Comparison of ENCODE assay signal across 10 cellular contexts in the genomic region with DNA sequence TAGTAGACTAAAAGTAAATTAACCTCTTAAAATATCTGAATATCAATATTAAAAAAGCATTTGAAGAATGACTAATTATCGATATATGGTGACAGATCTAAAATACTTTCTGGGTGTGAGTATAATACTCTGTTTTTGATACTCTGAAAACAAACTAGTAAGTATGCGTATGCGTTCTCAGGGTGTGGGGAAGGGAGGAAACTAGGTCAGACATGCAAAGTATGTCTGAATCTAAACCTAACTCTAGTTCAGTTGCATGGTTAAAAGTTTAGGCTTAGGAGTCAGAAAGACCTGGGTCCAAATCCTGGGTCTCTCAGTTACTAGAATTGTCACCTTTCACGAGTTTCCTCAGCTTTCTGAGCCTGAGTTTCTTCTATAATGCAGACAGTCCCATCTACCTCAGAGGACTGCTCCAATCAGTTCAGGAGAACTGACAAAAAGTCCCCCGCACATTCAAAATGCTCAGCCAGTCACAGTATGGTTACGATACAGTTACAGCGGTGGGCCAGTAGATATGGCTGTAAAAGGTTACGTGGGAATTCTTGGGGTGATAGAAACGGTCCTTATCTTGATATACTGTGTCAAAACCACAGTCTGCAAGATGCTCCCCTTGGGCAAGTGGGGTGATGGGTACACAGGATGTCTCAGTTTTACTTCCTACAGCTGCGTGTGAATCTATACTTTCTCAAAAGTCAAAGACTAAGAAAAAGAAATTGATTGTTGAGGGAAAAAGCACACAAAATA. TPM values are rescaled to one million over a fixed set of nuclear protein-coding genes. Genes with fewer than 3 reads are reported as not detected.
A peak's percentile ranks its signal among the peaks of the same experiment; 100 is the strongest.
DNase-seq lines count a peak whose midpoint lies in the region; ATAC-seq and TF ChIP-seq lines count a peak whose summit lies in the region.
"Had no signal": no experiment of that assay in that cellular context is flagged by ENCODE, and none has a peak within 500 bp of the region (broad histone marks: within the 10 kb centered on the region; RNA-seq: fewer than 3 reads in every experiment).

No MANE protein-coding gene starts in this region.

- no peaks in the 10 kb centered on the region for H3K27me3 Mint-ChIP-seq in activated T-helper 2 cell treated with anti-CD3 and anti-CD28 coated beads, Interferon-gamma antibody, Interleukin-2, Interleukin-4, amounts not matched to agents 10 μg/mL and 5 μg/mL and 100 μg/mL, durations not matched to agents 14 hours and 24 hours and 36 hours (ENCODE audit: low read depth)

- H3K27ac Mint-ChIP-seq in activated T-helper 2 cell treated with anti-CD3 and anti-CD28 coated beads, Interferon-gamma antibody, Interleukin-2, Interleukin-4, amounts not matched to agents 10 μg/mL and 5 μg/mL and 100 μg/mL, durations not matched to agents 14 hours and 24 hours and 36 hours, result peak overlapping the region; percentile 84
- H3K27ac Mint-ChIP-seq in stimulated activated effector memory CD8-positive, alpha-beta T cell treated with anti-CD3 and anti-CD28 coated beads, Interleukin-12 subunit alpha, Interleukin-12 subunit beta, amount 100 ng/mL, for 72 hours, result peak overlapping the region; percentile 78

- peaks cover 85% of the 10 kb centered on the region for H3K36me3 ChIP-seq in upper lobe of right lung
- H3K36me3 ChIP-seq: SJSA1 had no signal

- H3K27me3 ChIP-seq in upper lobe of right lung, result no peaks in the 10 kb centered on the region

- H3K36me3 Mint-ChIP-seq in activated T-helper 2 cell treated with anti-CD3 and anti-CD28 coated beads, Interferon-gamma antibody, Interleukin-2, Interleukin-4, amounts not matched to agents 10 μg/mL and 5 μg/mL and 100 μg/mL, durations not matched to agents 14 hours and 24 hours and 36 hours (ENCODE audit: low read depth), result peaks cover 62% of the 10 kb centered on the region
- H3K36me3 Mint-ChIP-seq in stimulated activated effector memory CD8-positive, alpha-beta T cell treated with anti-CD3 and anti-CD28 coated beads, Interleukin-12 subunit alpha, Interleukin-12 subunit beta, amount 100 ng/mL, for 72 hours, result peaks cover 84% of the 10 kb centered on the region

- peaks cover 44% of the 10 kb centered on the region for H3K4me1 Mint-ChIP-seq in activated T-helper 2 cell treated with anti-CD3 and anti-CD28 coated beads, Interferon-gamma antibody, Interleukin-2, Interleukin-4, amounts not matched to agents 10 μg/mL and 5 μg/mL and 100 μg/mL, durations not matched to agents 14 hours and 24 hours and 36 hours (ENCODE audit: low read depth)
- H3K4me1 Mint-ChIP-seq in stimulated activated effector memory CD8-positive, alpha-beta T cell treated with anti-CD3 and anti-CD28 coated beads, Interleukin-12 subunit alpha, Interleukin-12 subunit beta, amount 100 ng/mL, for 72 hours, result peaks cover 41% of the 10 kb centered on the region

- no peaks in the 10 kb centered on the region for H3K4me1 ChIP-seq in upper lobe of right lung
- H3K4me1 ChIP-seq: SJSA1 had no signal

- H3K27ac ChIP-seq in upper lobe of right lung, result no peak overlapping the region
- H3K27ac ChIP-seq: SJSA1 had no signal

- intact Hi-C loops in activated T-helper 2 cell treated with anti-CD3 and anti-CD28 coated beads, Interferon-gamma antibody, Interleukin-2, Interleukin-4, amounts not matched to agents 10 μg/mL and 5 μg/mL and 100 μg/mL, durations not matched to agents 14 hours and 24 hours and 36 hours (cut with micrococcal nuclease), result loop anchor here (1.0 to 10.0 kb wide), 6 partner anchors 12 to 517 kb away; a partner anchor contains a TSS
- intact Hi-C loops in upper lobe of right lung (cut with DNase I), result no loop called here

- in situ Hi-C loops in ACHN (cut with HindIII; ENCODE audit: low pct_ligation_motif_present, low pct_unique_long_range_greater_than_20kb, low sequenced_read_pairs), result no loop called here

- H3K9me3 Mint-ChIP-seq in activated T-helper 2 cell treated with anti-CD3 and anti-CD28 coated beads, Interferon-gamma antibody, Interleukin-2, Interleukin-4, amounts not matched to agents 10 μg/mL and 5 μg/mL and 100 μg/mL, durations not matched to agents 14 hours and 24 hours and 36 hours, result no peaks in the 10 kb centered on the region
- H3K9me3 Mint-ChIP-seq in stimulated activated effector memory CD8-positive, alpha-beta T cell treated with anti-CD3 and anti-CD28 coated beads, Interleukin-12 subunit alpha, Interleukin-12 subunit beta, amount 100 ng/mL, for 72 hours, result no peaks in the 10 kb centered on the region

- peak; percentile 53 for DNase-seq in activated T-helper 2 cell treated with anti-CD3 and anti-CD28 coated beads, Interferon-gamma antibody, Interleukin-2, Interleukin-4, amounts not matched to agents 10 μg/mL and 5 μg/mL and 100 μg/mL, durations not matched to agents 14 hours and 24 hours and 36 hours (ENCODE audit: low spot score)
- peak; percentile 28 to 77 for DNase-seq in stimulated activated effector memory CD8-positive, alpha-beta T cell treated with anti-CD3 and anti-CD28 coated beads, Interleukin-12 subunit alpha, Interleukin-12 subunit beta, amount 100 ng/mL, for 72 hours (ENCODE audit: low spot score in 2 of 2)
- DNase-seq in upper lobe of right lung, result no peak
- DNase-seq in ACHN, result no peak
- DNase-seq in kidney glomerular epithelial cell (lab: John Stamatoyannopoulos, UW), result no peak
- DNase-seq in NCI-H2171 (lab: John Stamatoyannopoulos, UW), result no peak
- DNase-seq: Kasumi-1 had no signal

- TF ChIP-seq CTCF in upper lobe of right lung (IDR thresholded peaks at IDR 0.05), result no peak

- no peaks in the 10 kb centered on the region for H3K9me3 ChIP-seq in upper lobe of right lung
- H3K9me3 ChIP-seq: SJSA1 had no signal

- ATAC-seq in GM19455 (IDR thresholded peaks at IDR 0.05; ENCODE audit: unreplicated experiment), result peak; percentile 82
- peak; percentile 58 for ATAC-seq in HG03342 (IDR thresholded peaks at IDR 0.05; ENCODE audit: unreplicated experiment)
- ATAC-seq in stimulated activated effector memory CD8-positive, alpha-beta T cell treated with anti-CD3 and anti-CD28 coated beads, Interleukin-12 subunit alpha, Interleukin-12 subunit beta, amount 100 ng/mL, for 72 hours, result peak; percentile 84
- no peak for ATAC-seq in upper lobe of right lung

- H3K4me3 Mint-ChIP-seq in activated T-helper 2 cell treated with anti-CD3 and anti-CD28 coated beads, Interferon-gamma antibody, Interleukin-2, Interleukin-4, amounts not matched to agents 10 μg/mL and 5 μg/mL and 100 μg/mL, durations not matched to agents 14 hours and 24 hours and 36 hours (ENCODE audit: low read depth), result peak overlapping the region; percentile 49
- peak overlapping the region; percentile 51 for H3K4me3 Mint-ChIP-seq in stimulated activated effector memory CD8-positive, alpha-beta T cell treated with anti-CD3 and anti-CD28 coated beads, Interleukin-12 subunit alpha, Interleukin-12 subunit beta, amount 100 ng/mL, for 72 hours

- no peak overlapping the region for H3K4me3 ChIP-seq in upper lobe of right lung
- H3K4me3 ChIP-seq: SJSA1 had no signal

RNA-seq across cellular contexts. Expression of a gene that starts 29.2 kb away (rescaled TPM):
- total RNA-seq in activated T-helper 2 cell treated with anti-CD3 and anti-CD28 coated beads, Interferon-gamma antibody, Interleukin-2, Interleukin-4, amounts not matched to agents 10 μg/mL and 5 μg/mL and 100 μg/mL, durations not matched to agents 14 hours and 24 hours and 36 hours, result 39.6 and 40.1 TPM in 2 replicates
- total RNA-seq in upper lobe of right lung, result 53.4 TPM

RNA-seq across cellular contexts. Expression of a gene that starts 29.3 kb away (rescaled TPM):
- total RNA-seq in activated T-helper 2 cell treated with anti-CD3 and anti-CD28 coated beads, Interferon-gamma antibody, Interleukin-2, Interleukin-4, amounts not matched to agents 10 μg/mL and 5 μg/mL and 100 μg/mL, durations not matched to agents 14 hours and 24 hours and 36 hours, result 20.9 and 23.9 TPM in 2 replicates
- total RNA-seq in upper lobe of right lung, result 26.6 TPM

Comparison
In these comparisons a context has a peak if more than half of its experiments do, and no peak if none do; other contexts are left out.
1. DNase-seq: peak in activated T-helper 2 cell treated with anti-CD3 and anti-CD28 coated beads, Interferon-gamma antibody, Interleukin-2, Interleukin-4, amounts not matched to agents 10 μg/mL and 5 μg/mL and 100 μg/mL, durations not matched to agents 14 hours and 24 hours and 36 hours (single experiment) and stimulated activated effector memory CD8-positive, alpha-beta T cell treated with anti-CD3 and anti-CD28 coated beads, Interleukin-12 subunit alpha, Interleukin-12 subunit beta, amount 100 ng/mL, for 72 hours (2 of 2); none in upper lobe of right lung (single experiment), ACHN (single experiment), kidney glomerular epithelial cell (single experiment) and NCI-H2171 (single experiment).